Comparison of ENCODE assay signal across 23 cellular contexts in the genomic region with DNA sequence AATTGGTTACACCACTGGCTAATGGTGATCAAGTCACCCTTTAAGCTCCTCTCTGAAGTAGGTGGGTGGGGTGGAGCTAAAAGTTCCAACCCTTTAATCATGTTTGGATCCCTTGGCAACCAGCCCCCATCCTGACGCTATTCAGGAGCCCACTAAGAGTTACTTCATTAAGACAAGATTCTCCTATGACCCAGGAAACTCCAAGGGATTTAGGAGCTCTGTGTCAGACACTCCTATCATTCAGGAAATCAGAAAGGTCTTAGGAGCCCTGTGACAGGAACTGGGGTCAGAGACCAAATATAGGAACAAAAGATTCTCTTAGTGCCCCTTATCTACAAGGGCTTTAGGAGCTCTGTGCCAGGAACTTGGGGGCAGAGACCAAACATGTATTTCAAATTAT.
DNase-seq lines count a peak whose midpoint lies in the region; ATAC-seq, FAIRE-seq and TF ChIP-seq lines count a peak whose summit lies in the region.
"Had no signal": no experiment of that assay in that cellular context is flagged by ENCODE, and none has a peak within 500 bp of the region (broad histone marks: within the 10 kb centered on the region; RNA-seq: fewer than 3 reads in every experiment).

No MANE protein-coding gene starts in this region.

- H3K4me1 ChIP-seq in left ventricle myocardium inferior (peaks cover 55% of the 10 kb centered on the region), right atrium auricular region (peaks cover 0 to 24% of the 10 kb centered on the region in 2 donors), pancreas (no peaks in the 10 kb centered on the region)
- H3K4me1 ChIP-seq: HAP-1, SJCRH30 had no signal

- H3K27ac ChIP-seq in left ventricle myocardium inferior (replicated peaks) (peak overlapping the region; percentile 57), right atrium auricular region (peak overlapping the region in 1 of 2 donors; percentile 46), pancreas (no peak overlapping the region)
- H3K27ac ChIP-seq: BLaER1, HL-60, KMS-11, SJCRH30 had no signal

- H3K4me3 Mint-ChIP-seq in activated B cell treated with CpG ODN at 0.5 μM for 24 hours, result no peak overlapping the region
- H3K4me3 Mint-ChIP-seq in naive B cell, result peak overlapping the region in 2 of 8 donors; percentile 47 to 48
- H3K4me3 Mint-ChIP-seq: CD4-positive, alpha-beta T cell; GM23338 had no signal

- H3K36me3 ChIP-seq in left ventricle myocardium inferior (no peaks in the 10 kb centered on the region), right atrium auricular region (no peaks in the 10 kb centered on the region), pancreas (no peaks in the 10 kb centered on the region)
- H3K36me3 ChIP-seq: HAP-1, SJCRH30 had no signal

- H3K4me3 ChIP-seq in left ventricle myocardium inferior, result no peak overlapping the region
- no peak overlapping the region for H3K4me3 ChIP-seq in right atrium auricular region
- no peak overlapping the region for H3K4me3 ChIP-seq in pancreas
- H3K4me3 ChIP-seq: BLaER1, GM23338, HAP-1, SJCRH30 had no signal

- POLR2A ChIA-PET in activated B cell treated with CpG ODN at 0.5 μM for 24 hours (lab: Charles Lee), result interaction anchor here (1.1 kb wide), 1 partner anchor 26 kb away, joined by 3 read pairs; no protein-coding TSS in a partner anchor

- H3K36me3 Mint-ChIP-seq in activated B cell treated with CpG ODN at 0.5 μM for 24 hours (ENCODE audit: low read depth) (peaks cover 56% of the 10 kb centered on the region), naive B cell (peaks cover 35 to 36% of the 10 kb centered on the region in 2 donors)

- H3K9me3 ChIP-seq in left ventricle myocardium inferior (replicated peaks), result no peaks in the 10 kb centered on the region
- no peaks in the 10 kb centered on the region for H3K9me3 ChIP-seq in right atrium auricular region
- H3K9me3 ChIP-seq in pancreas, result no peaks in the 10 kb centered on the region
- H3K9me3 ChIP-seq: BLaER1, HAP-1, SJCRH30 had no signal

- no peak for DNase-seq in left ventricle myocardium inferior
- no peak for DNase-seq in right atrium auricular region (ENCODE audit: low spot score)
- DNase-seq in activated B cell treated with CpG ODN at 0.5 μM for 24 hours, result no peak
- no peak for DNase-seq in naive B cell
- DNase-seq in T-helper 1 cell, result no peak
- no peak for DNase-seq in occipital lobe (lab: John Stamatoyannopoulos, UW)
- no peak for DNase-seq in pancreas
- DNase-seq: CD4-positive, alpha-beta T cell; COR-L47; DMS79; NCI-H1092 treated with DMSO at 0.1 percent for 48 hours; NCI-H1436 treated with DMSO at 0.1 percent for 48 hours; NCI-H1930; NCI-H2227 treated with DMSO at 0.1 percent for 48 hours; NCI-H510A; NK-92 treated with Interleukin-12 subunit alpha and Interleukin-12 subunit beta, amount 100 ng/mL, for 24 hours; SJCRH30 had no signal

- 75 to 94% methylated on average over 1 of the region's 1 CpG for WGBS in pancreas, 2 donors

- H3K4me1 Mint-ChIP-seq in activated B cell treated with CpG ODN at 0.5 μM for 24 hours (peaks cover 64% of the 10 kb centered on the region), naive B cell (peaks cover 52 to 79% (median 66%) of the 10 kb centered on the region in 3 donors)

- CTCF ChIA-PET in activated B cell treated with CpG ODN at 0.5 μM for 24 hours (lab: Charles Lee), result no interaction called here

- intact Hi-C loops in left ventricle myocardium inferior (cut with micrococcal nuclease), result no loop called here
- intact Hi-C loops in activated B cell treated with CpG ODN at 0.5 μM for 24 hours (cut with micrococcal nuclease), result loop anchor here (10.0 kb wide), 1 partner anchor 49 kb away; no protein-coding TSS in a partner anchor
- intact Hi-C loops in pancreas (cut with DNase I), result no loop called here

- H3K27me3 Mint-ChIP-seq in activated B cell treated with CpG ODN at 0.5 μM for 24 hours (no peaks in the 10 kb centered on the region), naive B cell (no peaks in the 10 kb centered on the region)
- H3K27me3 Mint-ChIP-seq: CD4-positive, alpha-beta T cell had no signal

- H3K27ac Mint-ChIP-seq in activated B cell treated with CpG ODN at 0.5 μM for 24 hours (peak overlapping the region; percentile 85), naive B cell (peak overlapping the region in 4 of 6 donors; percentile 37 to 85 (median 66))
- H3K27ac Mint-ChIP-seq: CD4-positive, alpha-beta T cell; GM23338 had no signal

- no peaks in the 10 kb centered on the region for H3K27me3 ChIP-seq in left ventricle myocardium inferior (ENCODE audit: low read depth)
- no peaks in the 10 kb centered on the region for H3K27me3 ChIP-seq in right atrium auricular region
- H3K27me3 ChIP-seq in pancreas, result no peaks in the 10 kb centered on the region
- H3K27me3 ChIP-seq: BLaER1, SJCRH30 had no signal

- FAIRE-seq in pancreas (lab: Jason Lieb, UNC), result no peak
- FAIRE-seq: HepG2 had no signal

- ATAC-seq in activated B cell treated with CpG ODN at 0.5 μM for 24 hours (ENCODE audit: low read depth) (no peak), naive B cell (ENCODE audit: low read depth in 2 of 2) (no peak), pancreas (no peak)
- ATAC-seq: GM23338, HepG2 had no signal

- H3K9me3 Mint-ChIP-seq in activated B cell treated with CpG ODN at 0.5 μM for 24 hours, result peaks cover 2% of the 10 kb centered on the region
- peaks cover 0 to 4% (median 0%) of the 10 kb centered on the region in 7 donors for H3K9me3 Mint-ChIP-seq in naive B cell
- H3K9me3 Mint-ChIP-seq: CD4-positive, alpha-beta T cell; GM23338 had no signal

- TF ChIP-seq CTCF in left ventricle myocardium inferior (IDR thresholded peaks at IDR 0.05; ENCODE audit: borderline replicate concordance), result no peak
- no peak for TF ChIP-seq CTCF in right atrium auricular region (IDR thresholded peaks at IDR 0.05)
- TF ChIP-seq CTCF in activated B cell treated with CpG ODN at 0.5 μM for 24 hours (IDR thresholded peaks at IDR 0.05), result no peak
- TF ChIP-seq CTCF in pancreas (IDR thresholded peaks at IDR 0.05), result no peak
